Comparison of ENCODE assay signal across 1 cellular context in genomic region chr7:101108330-101108857, GRCh38.
A peak's percentile ranks its signal among the peaks of the same experiment; 100 is the strongest.
TF ChIP-seq lines count a peak whose summit lies in the region.

No MANE protein-coding gene starts in this region.

TF ChIP-seq in HepG2, 621 proteins besides CTCF, POLR2A, EP300 and RAD21 (continues in another document):
- TF ChIP-seq ZFP36L2 (CRISPR knock-in tag; IDR thresholded peaks at IDR 0.05): no peak
- no peak for TF ChIP-seq ZXDC (CRISPR knock-in tag; IDR thresholded peaks at IDR 0.05)
- TF ChIP-seq FOXM1 (CRISPR knock-in tag; IDR thresholded peaks at IDR 0.05): no peak
- no peak for TF ChIP-seq FOSL1 (CRISPR knock-in tag; IDR thresholded peaks at IDR 0.05; ENCODE audit: borderline replicate concordance)
- no peak for TF ChIP-seq CHCHD3 (CRISPR knock-in tag; IDR thresholded peaks at IDR 0.05)
- TF ChIP-seq TEAD3 (CRISPR knock-in tag; optimal IDR thresholded peaks at IDR 0.05; ENCODE audit: borderline replicate concordance): peak; percentile 58
- peak; percentile 75 for TF ChIP-seq ZBTB7A (CRISPR knock-in tag; IDR thresholded peaks at IDR 0.05)
- no peak for TF ChIP-seq ZZZ3 (CRISPR knock-in tag; IDR thresholded peaks at IDR 0.05; ENCODE audit: borderline replicate concordance)
- TF ChIP-seq AHR (CRISPR knock-in tag; IDR thresholded peaks at IDR 0.05): no peak
- TF ChIP-seq HNF1B (CRISPR knock-in tag; IDR thresholded peaks at IDR 0.05): no peak
- TF ChIP-seq ELK4 (CRISPR knock-in tag; IDR thresholded peaks at IDR 0.05; ENCODE audit: borderline replicate concordance): no peak
- TF ChIP-seq ISX (CRISPR knock-in tag; conservative IDR thresholded peaks at IDR 0.05): no peak
- no peak for TF ChIP-seq CEBPB (IDR thresholded peaks at IDR 0.05; ENCODE audit: borderline replicate concordance, low read depth, low read length)
- no peak for TF ChIP-seq ZBTB40 (IDR thresholded peaks at IDR 0.05)
- no peak; the same call in 1 of the 2 replicates for TF ChIP-seq ZBTB40 (CRISPR knock-in tag; IDR thresholded peaks at IDR 0.05)
- no peak for TF ChIP-seq ZMYM2 (CRISPR knock-in tag; IDR thresholded peaks at IDR 0.05)
- no peak for TF ChIP-seq POLR2G (IDR thresholded peaks at IDR 0.05; ENCODE audit: low read depth, low read length)
- peak; percentile 62 for TF ChIP-seq MAX (IDR thresholded peaks at IDR 0.05)
- TF ChIP-seq ZBTB1 (CRISPR knock-in tag; IDR thresholded peaks at IDR 0.05; ENCODE audit: borderline replicate concordance): no peak
- TF ChIP-seq CENPX (CRISPR knock-in tag; IDR thresholded peaks at IDR 0.05): no peak
- peak; percentile 43; the same call in 1 of the 2 replicates for TF ChIP-seq ZNF691 (CRISPR knock-in tag; IDR thresholded peaks at IDR 0.05; ENCODE audit: borderline replicate concordance, low read depth)
- no peak for TF ChIP-seq ETV6 (CRISPR knock-in tag; conservative IDR thresholded peaks at IDR 0.05)
- peak; percentile 60; the same call in 1 of the 2 replicates for TF ChIP-seq NR2C2 (CRISPR knock-in tag; IDR thresholded peaks at IDR 0.05; ENCODE audit: borderline replicate concordance)
- TF ChIP-seq TOE1 (CRISPR knock-in tag; IDR thresholded peaks at IDR 0.05): no peak
- TF ChIP-seq IRF1 (CRISPR knock-in tag; IDR thresholded peaks at IDR 0.05; ENCODE audit: low read depth): no peak
- no peak for TF ChIP-seq RFXANK (CRISPR knock-in tag; IDR thresholded peaks at IDR 0.05)
- TF ChIP-seq IKZF5 (CRISPR knock-in tag; IDR thresholded peaks at IDR 0.05): no peak
- TF ChIP-seq ZNF318 (CRISPR knock-in tag; IDR thresholded peaks at IDR 0.05): no peak
- TF ChIP-seq MBD4 (IDR thresholded peaks at IDR 0.05; ENCODE audit: borderline replicate concordance, low read length): no peak
